1 cellular context compared by ENCODE assay signal in genomic region chr2:200812122-200813022, GRCh38.
TF ChIP-seq lines count a peak whose summit lies in the region.

No MANE protein-coding gene starts in this region.

TF ChIP-seq in HepG2, 621 proteins besides CTCF, POLR2A, EP300 and RAD21 (continued from another document and continues in another):
- TF ChIP-seq RXRB (CRISPR knock-in tag; IDR thresholded peaks at IDR 0.05; ENCODE audit: borderline replicate concordance): peak; percentile 17; the same call in 1 of the 2 replicates
- TF ChIP-seq ZNF24 (IDR thresholded peaks at IDR 0.05): no peak
- TF ChIP-seq CENPT (CRISPR knock-in tag; IDR thresholded peaks at IDR 0.05; ENCODE audit: low read depth): 0 out of 2 replicates have a peak, but pooled peaks have one; percentile 30
- TF ChIP-seq WIZ (CRISPR knock-in tag; IDR thresholded peaks at IDR 0.05): no peak
- TF ChIP-seq FOXA3 (CRISPR knock-in tag; IDR thresholded peaks at IDR 0.05): peak; percentile 40; the same call in 1 of the 2 replicates
- TF ChIP-seq, protein P1, sequence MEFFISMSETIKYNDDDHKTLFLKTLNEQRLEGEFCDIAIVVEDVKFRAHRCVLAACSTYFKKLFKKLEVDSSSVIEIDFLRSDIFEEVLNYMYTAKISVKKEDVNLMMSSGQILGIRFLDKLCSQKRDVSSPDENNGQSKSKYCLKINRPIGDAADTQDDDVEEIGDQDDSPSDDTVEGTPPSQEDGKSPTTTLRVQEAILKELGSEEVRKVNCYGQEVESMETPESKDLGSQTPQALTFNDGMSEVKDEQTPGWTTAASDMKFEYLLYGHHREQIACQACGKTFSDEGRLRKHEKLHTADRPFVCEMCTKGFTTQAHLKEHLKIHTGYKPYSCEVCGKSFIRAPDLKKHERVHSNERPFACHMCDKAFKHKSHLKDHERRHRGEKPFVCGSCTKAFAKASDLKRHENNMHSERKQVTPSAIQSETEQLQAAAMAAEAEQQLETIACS (CRISPR knock-in tag; IDR thresholded peaks at IDR 0.05): no peak
- no peak for TF ChIP-seq DNMT3B (CRISPR knock-in tag; conservative IDR thresholded peaks at IDR 0.05)
- 0 out of 2 replicates have a peak, but pooled peaks have one; percentile 60 for TF ChIP-seq PCBP1 (IDR thresholded peaks at IDR 0.05; ENCODE audit: borderline replicate concordance, low read depth, low read length)
- TF ChIP-seq ZNF407 (CRISPR knock-in tag; IDR thresholded peaks at IDR 0.05; ENCODE audit: not compliant biosample characterization): peak; percentile 44
- TF ChIP-seq MAFF (IDR thresholded peaks at IDR 0.05; ENCODE audit: low read depth, low read length): no peak
- TF ChIP-seq ZNF451 (CRISPR knock-in tag; IDR thresholded peaks at IDR 0.05): 0 out of 2 replicates have a peak, but pooled peaks have one; percentile 9
- peak; percentile 40; the same call in 1 of the 2 replicates for TF ChIP-seq ZNF343 (CRISPR knock-in tag; IDR thresholded peaks at IDR 0.05)
- TF ChIP-seq ZNF205 (CRISPR knock-in tag; IDR thresholded peaks at IDR 0.05): 0 out of 2 replicates have a peak, but pooled peaks have one; percentile 48
- no peak for TF ChIP-seq ZNF496 (CRISPR knock-in tag; IDR thresholded peaks at IDR 0.05; ENCODE audit: insufficient replicate concordance)
- no peak; the same call in 1 of the 2 replicates for TF ChIP-seq ZNF674 (CRISPR knock-in tag; IDR thresholded peaks at IDR 0.05; ENCODE audit: low read depth)
- no peak; the same call in 1 of the 2 replicates for TF ChIP-seq NR2C2 (CRISPR knock-in tag; IDR thresholded peaks at IDR 0.05; ENCODE audit: borderline replicate concordance)
- no peak for TF ChIP-seq IRF1 (CRISPR knock-in tag; IDR thresholded peaks at IDR 0.05; ENCODE audit: low read depth)
- TF ChIP-seq ZNF512 (CRISPR knock-in tag; IDR thresholded peaks at IDR 0.05): 0 out of 2 replicates have a peak, but pooled peaks have one; percentile 36
- no peak for TF ChIP-seq ZNF275 (CRISPR knock-in tag; IDR thresholded peaks at IDR 0.05; ENCODE audit: borderline replicate concordance)
- TF ChIP-seq, protein P2, sequence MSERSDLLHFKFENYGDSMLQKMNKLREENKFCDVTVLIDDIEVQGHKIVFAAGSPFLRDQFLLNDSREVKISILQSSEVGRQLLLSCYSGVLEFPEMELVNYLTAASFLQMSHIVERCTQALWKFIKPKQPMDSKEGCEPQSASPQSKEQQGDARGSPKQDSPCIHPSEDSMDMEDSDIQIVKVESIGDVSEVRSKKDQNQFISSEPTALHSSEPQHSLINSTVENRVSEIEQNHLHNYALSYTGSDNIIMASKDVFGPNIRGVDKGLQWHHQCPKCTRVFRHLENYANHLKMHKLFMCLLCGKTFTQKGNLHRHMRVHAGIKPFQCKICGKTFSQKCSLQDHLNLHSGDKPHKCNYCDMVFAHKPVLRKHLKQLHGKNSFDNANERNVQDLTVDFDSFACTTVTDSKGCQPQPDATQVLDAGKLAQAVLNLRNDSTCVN (CRISPR knock-in tag; IDR thresholded peaks at IDR 0.05; ENCODE audit: borderline replicate concordance): peak; percentile 27; the same call in 1 of the 2 replicates
- TF ChIP-seq SRF (IDR thresholded peaks at IDR 0.05; ENCODE audit: low read depth, low read length): no peak
- no peak for TF ChIP-seq ZNF615 (CRISPR knock-in tag; IDR thresholded peaks at IDR 0.05; ENCODE audit: borderline replicate concordance)
- TF ChIP-seq, protein P3, sequence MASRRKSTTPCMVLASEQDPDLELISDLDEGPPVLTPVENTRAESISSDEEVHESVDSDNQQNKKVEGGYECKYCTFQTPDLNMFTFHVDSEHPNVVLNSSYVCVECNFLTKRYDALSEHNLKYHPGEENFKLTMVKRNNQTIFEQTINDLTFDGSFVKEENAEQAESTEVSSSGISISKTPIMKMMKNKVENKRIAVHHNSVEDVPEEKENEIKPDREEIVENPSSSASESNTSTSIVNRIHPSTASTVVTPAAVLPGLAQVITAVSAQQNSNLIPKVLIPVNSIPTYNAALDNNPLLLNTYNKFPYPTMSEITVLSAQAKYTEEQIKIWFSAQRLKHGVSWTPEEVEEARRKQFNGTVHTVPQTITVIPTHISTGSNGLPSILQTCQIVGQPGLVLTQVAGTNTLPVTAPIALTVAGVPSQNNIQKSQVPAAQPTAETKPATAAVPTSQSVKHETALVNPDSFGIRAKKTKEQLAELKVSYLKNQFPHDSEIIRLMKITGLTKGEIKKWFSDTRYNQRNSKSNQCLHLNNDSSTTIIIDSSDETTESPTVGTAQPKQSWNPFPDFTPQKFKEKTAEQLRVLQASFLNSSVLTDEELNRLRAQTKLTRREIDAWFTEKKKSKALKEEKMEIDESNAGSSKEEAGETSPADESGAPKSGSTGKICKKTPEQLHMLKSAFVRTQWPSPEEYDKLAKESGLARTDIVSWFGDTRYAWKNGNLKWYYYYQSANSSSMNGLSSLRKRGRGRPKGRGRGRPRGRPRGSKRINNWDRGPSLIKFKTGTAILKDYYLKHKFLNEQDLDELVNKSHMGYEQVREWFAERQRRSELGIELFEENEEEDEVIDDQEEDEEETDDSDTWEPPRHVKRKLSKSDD (CRISPR knock-in tag; IDR thresholded peaks at IDR 0.05; ENCODE audit: low read depth): no peak
- TF ChIP-seq HNRNPUL1 (IDR thresholded peaks at IDR 0.05; ENCODE audit: low read depth, low read length): peak; percentile 60; the same call in 1 of the 2 replicates
- TF ChIP-seq, protein P4, sequence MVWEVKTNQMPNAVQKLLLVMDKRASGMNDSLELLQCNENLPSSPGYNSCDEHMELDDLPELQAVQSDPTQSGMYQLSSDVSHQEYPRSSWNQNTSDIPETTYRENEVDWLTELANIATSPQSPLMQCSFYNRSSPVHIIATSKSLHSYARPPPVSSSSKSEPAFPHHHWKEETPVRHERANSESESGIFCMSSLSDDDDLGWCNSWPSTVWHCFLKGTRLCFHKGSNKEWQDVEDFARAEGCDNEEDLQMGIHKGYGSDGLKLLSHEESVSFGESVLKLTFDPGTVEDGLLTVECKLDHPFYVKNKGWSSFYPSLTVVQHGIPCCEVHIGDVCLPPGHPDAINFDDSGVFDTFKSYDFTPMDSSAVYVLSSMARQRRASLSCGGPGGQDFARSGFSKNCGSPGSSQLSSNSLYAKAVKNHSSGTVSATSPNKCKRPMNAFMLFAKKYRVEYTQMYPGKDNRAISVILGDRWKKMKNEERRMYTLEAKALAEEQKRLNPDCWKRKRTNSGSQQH (CRISPR knock-in tag; IDR thresholded peaks at IDR 0.05; ENCODE audit: low read depth): peak; percentile 77; the same call in 1 of the 2 replicates
- no peak for TF ChIP-seq ZBTB49 (CRISPR knock-in tag; IDR thresholded peaks at IDR 0.05; ENCODE audit: borderline replicate concordance)
- TF ChIP-seq EED (CRISPR knock-in tag; IDR thresholded peaks at IDR 0.05): no peak; the same call in 1 of the 2 replicates
- TF ChIP-seq NR3C1 (CRISPR knock-in tag; IDR thresholded peaks at IDR 0.05): no peak
- TF ChIP-seq MIER2 (CRISPR knock-in tag; IDR thresholded peaks at IDR 0.05): no peak
- 0 out of 2 replicates have a peak, but pooled peaks have one; percentile 38 for TF ChIP-seq CEBPG (CRISPR knock-in tag; IDR thresholded peaks at IDR 0.05)
- no peak for TF ChIP-seq ZNF567 (CRISPR knock-in tag; IDR thresholded peaks at IDR 0.05; ENCODE audit: borderline replicate concordance)
- TF ChIP-seq ZKSCAN5 (CRISPR knock-in tag; IDR thresholded peaks at IDR 0.05): no peak
- TF ChIP-seq ZNF552 (CRISPR knock-in tag; IDR thresholded peaks at IDR 0.05; ENCODE audit: borderline replicate concordance): peak; percentile 33; the same call in 1 of the 2 replicates
- TF ChIP-seq TAF1 (CRISPR knock-in tag; IDR thresholded peaks at IDR 0.05): no peak; the same call in 1 of the 2 replicates
- peak; percentile 49 for TF ChIP-seq TEAD3 (CRISPR knock-in tag; optimal IDR thresholded peaks at IDR 0.05; ENCODE audit: borderline replicate concordance)
- TF ChIP-seq SMAD1 (CRISPR knock-in tag; IDR thresholded peaks at IDR 0.05; ENCODE audit: borderline replicate concordance, low read depth): no peak
- TF ChIP-seq SP140L (CRISPR knock-in tag; IDR thresholded peaks at IDR 0.05; ENCODE audit: borderline replicate concordance): no peak
